In the genomic region with DNA sequence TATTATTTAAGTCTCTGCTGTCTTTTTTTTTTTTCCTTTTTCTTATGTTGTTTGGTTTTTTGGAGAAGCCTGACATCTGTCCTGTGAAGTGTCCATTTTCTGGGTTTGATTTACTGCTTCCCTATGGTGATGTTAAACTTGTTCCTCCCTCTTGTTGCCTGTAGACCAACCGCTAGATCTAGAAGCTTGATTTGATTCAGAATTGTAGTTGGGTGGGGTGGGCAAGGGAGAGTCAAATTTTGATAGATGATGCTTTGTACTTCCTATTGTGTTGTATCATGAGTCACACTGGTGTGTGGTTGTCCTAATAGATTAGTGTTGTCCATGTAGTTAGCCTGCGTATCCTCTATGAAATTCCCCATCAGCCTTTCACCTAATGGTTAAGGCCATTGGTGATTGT, we compare ENCODE assay signal across 1 cellular context.
TF ChIP-seq lines count a peak whose summit lies in the region.

No MANE protein-coding gene starts in this region.

TF ChIP-seq in K562, 482 proteins besides CTCF, POLR2A, EP300 and RAD21 (continued from another document):
- TF ChIP-seq, protein P1, sequence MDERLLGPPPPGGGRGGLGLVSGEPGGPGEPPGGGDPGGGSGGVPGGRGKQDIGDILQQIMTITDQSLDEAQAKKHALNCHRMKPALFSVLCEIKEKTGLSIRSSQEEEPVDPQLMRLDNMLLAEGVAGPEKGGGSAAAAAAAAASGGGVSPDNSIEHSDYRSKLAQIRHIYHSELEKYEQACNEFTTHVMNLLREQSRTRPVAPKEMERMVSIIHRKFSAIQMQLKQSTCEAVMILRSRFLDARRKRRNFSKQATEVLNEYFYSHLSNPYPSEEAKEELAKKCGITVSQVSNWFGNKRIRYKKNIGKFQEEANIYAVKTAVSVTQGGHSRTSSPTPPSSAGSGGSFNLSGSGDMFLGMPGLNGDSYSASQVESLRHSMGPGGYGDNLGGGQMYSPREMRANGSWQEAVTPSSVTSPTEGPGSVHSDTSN (CRISPR knock-in tag; IDR thresholded peaks at IDR 0.05; ENCODE audit: low read depth): no peak
- TF ChIP-seq, protein P1 (tag; conservative IDR thresholded peaks at IDR 0.05; ENCODE audit: low read depth): peak; percentile 84
- TF ChIP-seq ZNF75A (CRISPR knock-in tag; IDR thresholded peaks at IDR 0.05) (no peak), CHCHD3 (CRISPR knock-in tag; IDR thresholded peaks at IDR 0.05) (no peak), SMAD4 (CRISPR knock-in tag; conservative IDR thresholded peaks at IDR 0.05) (no peak), BDP1 (IDR thresholded peaks at IDR 0.05; ENCODE audit: insufficient read depth, insufficient read length) (no peak), MEIS2 (IDR thresholded peaks at IDR 0.05; ENCODE audit: partially characterized antibody) (peak; percentile 90), ARID1B (IDR thresholded peaks at IDR 0.05) (0 out of 2 replicates have a peak, but pooled peaks have one; percentile 11), SRSF9 (IDR thresholded peaks at IDR 0.05; ENCODE audit: borderline replicate concordance, low read depth, low read length) (no peak), CREBBP (IDR thresholded peaks at IDR 0.05; ENCODE audit: low read depth, low read length) (no peak), ZBED1 (IDR thresholded peaks at IDR 0.05) (no peak), SOX6 (IDR thresholded peaks at IDR 0.05) (peak; percentile 76), NBN (IDR thresholded peaks at IDR 0.05; ENCODE audit: low read depth) (no peak)
- TF ChIP-seq, protein P2, sequence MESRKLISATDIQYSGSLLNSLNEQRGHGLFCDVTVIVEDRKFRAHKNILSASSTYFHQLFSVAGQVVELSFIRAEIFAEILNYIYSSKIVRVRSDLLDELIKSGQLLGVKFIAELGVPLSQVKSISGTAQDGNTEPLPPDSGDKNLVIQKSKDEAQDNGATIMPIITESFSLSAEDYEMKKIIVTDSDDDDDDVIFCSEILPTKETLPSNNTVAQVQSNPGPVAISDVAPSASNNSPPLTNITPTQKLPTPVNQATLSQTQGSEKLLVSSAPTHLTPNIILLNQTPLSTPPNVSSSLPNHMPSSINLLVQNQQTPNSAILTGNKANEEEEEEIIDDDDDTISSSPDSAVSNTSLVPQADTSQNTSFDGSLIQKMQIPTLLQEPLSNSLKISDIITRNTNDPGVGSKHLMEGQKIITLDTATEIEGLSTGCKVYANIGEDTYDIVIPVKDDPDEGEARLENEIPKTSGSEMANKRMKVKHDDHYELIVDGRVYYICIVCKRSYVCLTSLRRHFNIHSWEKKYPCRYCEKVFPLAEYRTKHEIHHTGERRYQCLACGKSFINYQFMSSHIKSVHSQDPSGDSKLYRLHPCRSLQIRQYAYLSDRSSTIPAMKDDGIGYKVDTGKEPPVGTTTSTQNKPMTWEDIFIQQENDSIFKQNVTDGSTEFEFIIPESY (CRISPR knock-in tag; IDR thresholded peaks at IDR 0.05): peak; percentile 68; the same call in 1 of the 2 replicates
- TF ChIP-seq, protein P3, sequence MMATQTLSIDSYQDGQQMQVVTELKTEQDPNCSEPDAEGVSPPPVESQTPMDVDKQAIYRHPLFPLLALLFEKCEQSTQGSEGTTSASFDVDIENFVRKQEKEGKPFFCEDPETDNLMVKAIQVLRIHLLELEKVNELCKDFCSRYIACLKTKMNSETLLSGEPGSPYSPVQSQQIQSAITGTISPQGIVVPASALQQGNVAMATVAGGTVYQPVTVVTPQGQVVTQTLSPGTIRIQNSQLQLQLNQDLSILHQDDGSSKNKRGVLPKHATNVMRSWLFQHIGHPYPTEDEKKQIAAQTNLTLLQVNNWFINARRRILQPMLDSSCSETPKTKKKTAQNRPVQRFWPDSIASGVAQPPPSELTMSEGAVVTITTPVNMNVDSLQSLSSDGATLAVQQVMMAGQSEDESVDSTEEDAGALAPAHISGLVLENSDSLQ (IDR thresholded peaks at IDR 0.05): peak; percentile 82
- TF ChIP-seq, protein P4, sequence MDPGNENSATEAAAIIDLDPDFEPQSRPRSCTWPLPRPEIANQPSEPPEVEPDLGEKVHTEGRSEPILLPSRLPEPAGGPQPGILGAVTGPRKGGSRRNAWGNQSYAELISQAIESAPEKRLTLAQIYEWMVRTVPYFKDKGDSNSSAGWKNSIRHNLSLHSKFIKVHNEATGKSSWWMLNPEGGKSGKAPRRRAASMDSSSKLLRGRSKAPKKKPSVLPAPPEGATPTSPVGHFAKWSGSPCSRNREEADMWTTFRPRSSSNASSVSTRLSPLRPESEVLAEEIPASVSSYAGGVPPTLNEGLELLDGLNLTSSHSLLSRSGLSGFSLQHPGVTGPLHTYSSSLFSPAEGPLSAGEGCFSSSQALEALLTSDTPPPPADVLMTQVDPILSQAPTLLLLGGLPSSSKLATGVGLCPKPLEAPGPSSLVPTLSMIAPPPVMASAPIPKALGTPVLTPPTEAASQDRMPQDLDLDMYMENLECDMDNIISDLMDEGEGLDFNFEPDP (CRISPR knock-in tag; IDR thresholded peaks at IDR 0.05): no peak
